In the genomic region with DNA sequence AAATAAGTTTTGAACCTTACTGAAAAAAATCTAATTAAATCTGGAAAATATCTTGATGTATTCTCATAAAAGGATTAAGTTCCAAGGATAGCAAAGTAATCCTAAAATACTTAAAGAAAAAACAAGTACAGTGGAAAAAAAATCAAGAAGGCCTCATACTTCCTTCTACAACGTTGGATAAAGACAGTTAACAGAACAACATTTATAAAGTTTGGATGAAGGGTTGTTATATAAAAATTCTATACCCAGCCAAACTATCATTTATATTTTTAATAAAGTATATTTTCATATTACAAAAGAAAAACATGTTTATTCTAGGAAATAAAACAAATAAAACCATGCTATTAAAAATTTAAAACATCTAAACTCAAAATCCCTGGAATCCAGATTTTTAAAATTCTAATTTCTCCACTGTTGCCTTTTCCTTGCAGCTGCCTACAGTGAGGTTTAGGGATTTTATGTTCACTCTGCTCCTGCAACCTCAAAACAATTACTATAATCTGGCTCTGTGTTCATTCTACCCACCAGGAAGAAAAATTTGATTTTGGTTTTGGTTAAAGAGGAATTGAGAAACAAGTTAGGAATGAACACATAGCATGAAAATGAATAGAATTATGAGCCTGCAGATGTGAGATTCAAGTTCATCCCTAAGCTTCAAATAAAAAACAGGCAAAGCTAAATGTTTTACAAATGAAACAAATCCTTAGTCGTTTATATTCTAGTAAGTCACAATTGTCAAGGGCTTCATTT, we compare ENCODE assay signal across 1 cellular context.
TF ChIP-seq lines count a peak whose summit lies in the region.

No MANE protein-coding gene starts in this region.

TF ChIP-seq in K562, 482 proteins besides CTCF, POLR2A, EP300 and RAD21:
- TF ChIP-seq, protein P1, sequence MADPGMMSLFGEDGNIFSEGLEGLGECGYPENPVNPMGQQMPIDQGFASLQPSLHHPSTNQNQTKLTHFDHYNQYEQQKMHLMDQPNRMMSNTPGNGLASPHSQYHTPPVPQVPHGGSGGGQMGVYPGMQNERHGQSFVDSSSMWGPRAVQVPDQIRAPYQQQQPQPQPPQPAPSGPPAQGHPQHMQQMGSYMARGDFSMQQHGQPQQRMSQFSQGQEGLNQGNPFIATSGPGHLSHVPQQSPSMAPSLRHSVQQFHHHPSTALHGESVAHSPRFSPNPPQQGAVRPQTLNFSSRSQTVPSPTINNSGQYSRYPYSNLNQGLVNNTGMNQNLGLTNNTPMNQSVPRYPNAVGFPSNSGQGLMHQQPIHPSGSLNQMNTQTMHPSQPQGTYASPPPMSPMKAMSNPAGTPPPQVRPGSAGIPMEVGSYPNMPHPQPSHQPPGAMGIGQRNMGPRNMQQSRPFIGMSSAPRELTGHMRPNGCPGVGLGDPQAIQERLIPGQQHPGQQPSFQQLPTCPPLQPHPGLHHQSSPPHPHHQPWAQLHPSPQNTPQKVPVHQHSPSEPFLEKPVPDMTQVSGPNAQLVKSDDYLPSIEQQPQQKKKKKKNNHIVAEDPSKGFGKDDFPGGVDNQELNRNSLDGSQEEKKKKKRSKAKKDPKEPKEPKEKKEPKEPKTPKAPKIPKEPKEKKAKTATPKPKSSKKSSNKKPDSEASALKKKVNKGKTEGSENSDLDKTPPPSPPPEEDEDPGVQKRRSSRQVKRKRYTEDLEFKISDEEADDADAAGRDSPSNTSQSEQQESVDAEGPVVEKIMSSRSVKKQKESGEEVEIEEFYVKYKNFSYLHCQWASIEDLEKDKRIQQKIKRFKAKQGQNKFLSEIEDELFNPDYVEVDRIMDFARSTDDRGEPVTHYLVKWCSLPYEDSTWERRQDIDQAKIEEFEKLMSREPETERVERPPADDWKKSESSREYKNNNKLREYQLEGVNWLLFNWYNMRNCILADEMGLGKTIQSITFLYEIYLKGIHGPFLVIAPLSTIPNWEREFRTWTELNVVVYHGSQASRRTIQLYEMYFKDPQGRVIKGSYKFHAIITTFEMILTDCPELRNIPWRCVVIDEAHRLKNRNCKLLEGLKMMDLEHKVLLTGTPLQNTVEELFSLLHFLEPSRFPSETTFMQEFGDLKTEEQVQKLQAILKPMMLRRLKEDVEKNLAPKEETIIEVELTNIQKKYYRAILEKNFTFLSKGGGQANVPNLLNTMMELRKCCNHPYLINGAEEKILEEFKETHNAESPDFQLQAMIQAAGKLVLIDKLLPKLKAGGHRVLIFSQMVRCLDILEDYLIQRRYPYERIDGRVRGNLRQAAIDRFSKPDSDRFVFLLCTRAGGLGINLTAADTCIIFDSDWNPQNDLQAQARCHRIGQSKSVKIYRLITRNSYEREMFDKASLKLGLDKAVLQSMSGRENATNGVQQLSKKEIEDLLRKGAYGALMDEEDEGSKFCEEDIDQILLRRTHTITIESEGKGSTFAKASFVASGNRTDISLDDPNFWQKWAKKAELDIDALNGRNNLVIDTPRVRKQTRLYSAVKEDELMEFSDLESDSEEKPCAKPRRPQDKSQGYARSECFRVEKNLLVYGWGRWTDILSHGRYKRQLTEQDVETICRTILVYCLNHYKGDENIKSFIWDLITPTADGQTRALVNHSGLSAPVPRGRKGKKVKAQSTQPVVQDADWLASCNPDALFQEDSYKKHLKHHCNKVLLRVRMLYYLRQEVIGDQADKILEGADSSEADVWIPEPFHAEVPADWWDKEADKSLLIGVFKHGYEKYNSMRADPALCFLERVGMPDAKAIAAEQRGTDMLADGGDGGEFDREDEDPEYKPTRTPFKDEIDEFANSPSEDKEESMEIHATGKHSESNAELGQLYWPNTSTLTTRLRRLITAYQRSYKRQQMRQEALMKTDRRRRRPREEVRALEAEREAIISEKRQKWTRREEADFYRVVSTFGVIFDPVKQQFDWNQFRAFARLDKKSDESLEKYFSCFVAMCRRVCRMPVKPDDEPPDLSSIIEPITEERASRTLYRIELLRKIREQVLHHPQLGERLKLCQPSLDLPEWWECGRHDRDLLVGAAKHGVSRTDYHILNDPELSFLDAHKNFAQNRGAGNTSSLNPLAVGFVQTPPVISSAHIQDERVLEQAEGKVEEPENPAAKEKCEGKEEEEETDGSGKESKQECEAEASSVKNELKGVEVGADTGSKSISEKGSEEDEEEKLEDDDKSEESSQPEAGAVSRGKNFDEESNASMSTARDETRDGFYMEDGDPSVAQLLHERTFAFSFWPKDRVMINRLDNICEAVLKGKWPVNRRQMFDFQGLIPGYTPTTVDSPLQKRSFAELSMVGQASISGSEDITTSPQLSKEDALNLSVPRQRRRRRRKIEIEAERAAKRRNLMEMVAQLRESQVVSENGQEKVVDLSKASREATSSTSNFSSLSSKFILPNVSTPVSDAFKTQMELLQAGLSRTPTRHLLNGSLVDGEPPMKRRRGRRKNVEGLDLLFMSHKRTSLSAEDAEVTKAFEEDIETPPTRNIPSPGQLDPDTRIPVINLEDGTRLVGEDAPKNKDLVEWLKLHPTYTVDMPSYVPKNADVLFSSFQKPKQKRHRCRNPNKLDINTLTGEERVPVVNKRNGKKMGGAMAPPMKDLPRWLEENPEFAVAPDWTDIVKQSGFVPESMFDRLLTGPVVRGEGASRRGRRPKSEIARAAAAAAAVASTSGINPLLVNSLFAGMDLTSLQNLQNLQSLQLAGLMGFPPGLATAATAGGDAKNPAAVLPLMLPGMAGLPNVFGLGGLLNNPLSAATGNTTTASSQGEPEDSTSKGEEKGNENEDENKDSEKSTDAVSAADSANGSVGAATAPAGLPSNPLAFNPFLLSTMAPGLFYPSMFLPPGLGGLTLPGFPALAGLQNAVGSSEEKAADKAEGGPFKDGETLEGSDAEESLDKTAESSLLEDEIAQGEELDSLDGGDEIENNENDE (IDR thresholded peaks at IDR 0.05; ENCODE audit: low read depth, low read length), result no peak
- TF ChIP-seq ZC3H8 (IDR thresholded peaks at IDR 0.05) (no peak), PRPF4 (IDR thresholded peaks at IDR 0.05; ENCODE audit: insufficient read depth, low read depth, low read length, poor library complexity, severe bottlenecking) (no peak), ZFP1 (CRISPR knock-in tag; IDR thresholded peaks at IDR 0.05) (peak; percentile 92)
